ENCODE assay signal across 24 cellular contexts in genomic region chr14:35851823-35852222, GRCh38.
"Had no signal": no experiment of that assay in that cellular context is flagged by ENCODE, and none has a peak within 500 bp of the region (broad histone marks: within the 10 kb centered on the region; RNA-seq: fewer than 3 reads in every experiment).

No MANE protein-coding gene starts in this region.

- H3K4me1 ChIP-seq: esophagus muscularis mucosa, foreskin keratinocyte, gastroesophageal sphincter, heart left ventricle, left lung, lower lobe of right lung had no signal

- ATAC-seq: foreskin keratinocyte, gastroesophageal sphincter, heart left ventricle, left cardiac atrium, left lung, left ventricle myocardium superior, lower lobe of right lung, mucosa of descending colon had no signal

- H3K27ac ChIP-seq: coronary artery, dorsolateral prefrontal cortex, esophagus muscularis mucosa, foreskin keratinocyte, gastroesophageal sphincter, heart left ventricle, hepatocyte, left lung, lower lobe of right lung had no signal

- DNase-seq: dermis blood vessel endothelial cell; dorsolateral prefrontal cortex; effector CD4-positive, alpha-beta T cell; effector memory CD4-positive, alpha-beta T cell; foreskin keratinocyte; heart left ventricle; hypothalamus; left cardiac atrium; left lung; left ventricle myocardium superior; lower lobe of right lung; mesenchymal stem cell; mucosa of descending colon; naive B cell had no signal

- H3K9me3 ChIP-seq: esophagus muscularis mucosa, gastroesophageal sphincter, lower lobe of right lung had no signal

- H3K27me3 Mint-ChIP-seq: naive B cell had no signal

- FAIRE-seq: colon, endothelial cell of umbilical vein, frontal cortex, islet of Langerhans, keratinocyte had no signal

- H3K27me3 ChIP-seq: dorsolateral prefrontal cortex, esophagus muscularis mucosa, foreskin keratinocyte, gastroesophageal sphincter, heart left ventricle, hepatocyte, left lung had no signal

- H3K4me3 Mint-ChIP-seq: mesothelial cell of epicardium had no signal

- H3K27ac Mint-ChIP-seq: mesothelial cell of epicardium had no signal

- H2AFZ ChIP-seq: hepatocyte had no signal

- H3K4me3 ChIP-seq: coronary artery, dorsolateral prefrontal cortex, esophagus muscularis mucosa, gastroesophageal sphincter, heart left ventricle, hepatocyte, left lung, lower lobe of right lung, mucosa of descending colon had no signal

- H3K4me2 ChIP-seq: hepatocyte had no signal
